Comparison of ENCODE assay signal across 8 cellular contexts in genomic region chr11:59754859-59755700, GRCh38. TPM values are rescaled to one million over a fixed set of nuclear protein-coding genes. Genes with fewer than 3 reads are reported as not detected.
DNase-seq lines count a peak whose midpoint lies in the region; TF ChIP-seq lines count a peak whose summit lies in the region.

STX3 (plus strand) TSS chr11:59755376; CDS start chr11:59755606, 230 bp downstream.

- H3K4me1 ChIP-seq in ascending aorta (peaks cover 0 to 9% of the 10 kb centered on the region in 2 donors), right atrium auricular region (peaks cover 0 to 25% of the 10 kb centered on the region in 2 donors), urinary bladder (ENCODE audit: insufficient read depth) (no peaks in the 10 kb centered on the region)

- DNase-seq in G401 (ENCODE audit: low spot score) (peak; percentile 86), HFF-Myc (ENCODE audit: extremely low read depth, low read depth) (no peak), NB4 (ENCODE audit: low read depth) (peak; percentile 83), T-helper 2 cell (peak; percentile 49 to 66 (median 63)), ascending aorta (ENCODE audit: low spot score in 2 of 2) (peak; percentile 10 to 82), right atrium auricular region (ENCODE audit: low spot score) (peak; percentile 60), putamen (ENCODE audit: low spot score) (peak; percentile 49)

- no peaks in the 10 kb centered on the region for H3K27me3 ChIP-seq in ascending aorta
- no peaks in the 10 kb centered on the region for H3K27me3 ChIP-seq in right atrium auricular region

- in situ Hi-C loops in G401 (cut with HindIII; ENCODE audit: low sequenced_read_pairs): no loop called here

- H3K4me3 ChIP-seq in HFF-Myc (replicated peaks; ENCODE audit: low read depth, low read length) (peak within 1 kb of the TSS; percentile 72), NB4 (ENCODE audit: low read depth, low read length) (peak within 1 kb of the TSS; percentile 73), ascending aorta (peak within 1 kb of the TSS; percentile 89 to 97), right atrium auricular region (peak within 1 kb of the TSS; percentile 90 to 95), urinary bladder (ENCODE audit: low read depth, low read length) (peak within 1 kb of the TSS; percentile 86)

- H3K27ac ChIP-seq in ascending aorta (peak within 1 kb of the TSS; percentile 95 to 97), right atrium auricular region (peak within 1 kb of the TSS; percentile 98 to 99), urinary bladder (ENCODE audit: low read depth) (peak within 1 kb of the TSS; percentile 92)

- intact Hi-C loops in ascending aorta (cut with DNase I): loop anchor here (1.0 to 2.0 kb wide), 5 partner anchors 23 to 218 kb away; partner anchors contain the start of gene PATL1

- H3K9me3 ChIP-seq in ascending aorta (no peaks in the 10 kb centered on the region), right atrium auricular region (no peaks in the 10 kb centered on the region)

- under 1% methylated on average over 80 of the region's 80 CpGs for WGBS in urinary bladder

- peak; percentile 56 for TF ChIP-seq POLR2A in NB4 (IDR thresholded peaks at IDR 0.05; ENCODE audit: extremely low read depth, insufficient read length)

- H3K36me3 ChIP-seq in ascending aorta: no peaks in the 10 kb centered on the region
- H3K36me3 ChIP-seq in right atrium auricular region: no peaks in the 10 kb centered on the region
- no peaks in the 10 kb centered on the region for H3K36me3 ChIP-seq in urinary bladder (ENCODE audit: insufficient read depth)

- TF ChIP-seq CTCF in HFF-Myc (IDR thresholded peaks at IDR 0.05; ENCODE audit: low read depth, low read length, missing control alignments) (no peak), NB4 (IDR thresholded peaks at IDR 0.05; ENCODE audit: low read depth, low read length) (no peak), ascending aorta (IDR thresholded peaks at IDR 0.05) (no peak), right atrium auricular region (IDR thresholded peaks at IDR 0.05) (no peak)

RNA-seq across cellular contexts. Expression of gene STX3, which starts in this region (rescaled TPM):
- total RNA-seq in G401 (2014; rRNA removed; shearing (Covaris generic)): 94.1 and 99.1 TPM in 2 replicates
- 18.0 TPM for total RNA-seq in ascending aorta
- total RNA-seq in right atrium auricular region: 10 to 100 TPM; 10.3 to 18.1 TPM
- total RNA-seq in urinary bladder: 11.9 TPM
- polyA plus RNA-seq in urinary bladder: 14.2 TPM
